ENCODE assay signal across 23 cellular contexts in the genomic region with DNA sequence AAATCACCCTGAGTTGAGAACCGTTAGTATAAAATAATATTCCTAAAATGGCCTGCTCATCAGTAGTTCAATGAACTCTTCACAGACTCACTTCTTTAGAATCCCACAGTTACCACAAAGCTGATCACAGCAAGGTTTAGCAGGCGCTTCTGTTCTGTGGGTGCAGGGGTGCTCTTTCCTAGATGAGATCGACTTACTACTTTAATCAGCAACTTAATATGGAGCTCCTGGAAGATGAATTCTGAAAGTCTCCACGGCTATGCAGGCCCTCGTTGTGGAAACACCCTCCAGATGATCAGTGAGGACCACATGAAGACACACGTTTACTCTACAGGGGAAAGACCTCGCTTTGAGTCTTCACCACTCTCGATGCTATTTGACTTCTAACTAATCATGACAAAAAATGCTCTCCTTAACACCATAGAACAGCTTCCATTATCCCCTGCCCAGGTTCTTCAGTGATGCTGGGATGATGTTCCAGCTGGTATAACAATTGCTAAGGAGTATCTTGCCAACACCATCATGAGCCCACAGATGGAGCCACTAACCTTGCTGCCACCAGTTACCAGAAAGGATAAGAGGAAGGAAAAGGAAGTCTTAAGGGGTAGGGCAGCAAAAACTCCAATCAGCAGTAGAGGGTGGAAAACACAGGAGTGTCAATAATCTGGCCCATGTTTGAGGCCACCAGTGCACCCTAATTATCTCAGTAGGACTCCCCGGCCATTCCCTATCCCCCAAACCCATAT. TPM values are rescaled to one million over a fixed set of nuclear protein-coding genes. Genes with fewer than 3 reads are reported as not detected.
A peak's percentile ranks its signal among the peaks of the same experiment; 100 is the strongest.
DNase-seq lines count a peak whose midpoint lies in the region; ATAC-seq and TF ChIP-seq lines count a peak whose summit lies in the region.
"Had no signal": no experiment of that assay in that cellular context is flagged by ENCODE, and none has a peak within 500 bp of the region (broad histone marks: within the 10 kb centered on the region; RNA-seq: fewer than 3 reads in every experiment).

No MANE protein-coding gene starts in this region.

- intact Hi-C loops in activated CD8-positive, alpha-beta T cell treated with anti-CD3 and anti-CD28 coated beads for 36 hours (cut with micrococcal nuclease), result loop anchor here (5.0 to 10.0 kb wide), 2 partner anchors 40 to 107 kb away; a partner anchor contains a TSS
- intact Hi-C loops in breast epithelium (cut with DNase I; ENCODE audit: low total_unique reads), result no loop called here

- H3K27me3 Mint-ChIP-seq in activated CD8-positive, alpha-beta T cell treated with anti-CD3 and anti-CD28 coated beads for 36 hours, result peaks cover 5% of the 10 kb centered on the region

- H3K36me3 ChIP-seq in breast epithelium, result no peaks in the 10 kb centered on the region
- H3K36me3 ChIP-seq: suprapubic skin had no signal

- H3K9me3 Mint-ChIP-seq in activated CD8-positive, alpha-beta T cell treated with anti-CD3 and anti-CD28 coated beads for 36 hours, result no peaks in the 10 kb centered on the region
- H3K9me3 Mint-ChIP-seq: naive B cell had no signal

- H3K4me3 Mint-ChIP-seq in activated CD8-positive, alpha-beta T cell treated with anti-CD3 and anti-CD28 coated beads for 36 hours, result no peak overlapping the region
- H3K4me3 Mint-ChIP-seq: naive B cell had no signal

- no peaks in the 10 kb centered on the region for H3K36me3 Mint-ChIP-seq in activated CD8-positive, alpha-beta T cell treated with anti-CD3 and anti-CD28 coated beads for 36 hours (ENCODE audit: low read depth)
- H3K36me3 Mint-ChIP-seq: naive B cell had no signal

- peaks cover 24% of the 10 kb centered on the region for H3K4me1 Mint-ChIP-seq in activated CD8-positive, alpha-beta T cell treated with anti-CD3 and anti-CD28 coated beads for 36 hours (ENCODE audit: low read depth)

- H3K27me3 ChIP-seq in breast epithelium, result no peaks in the 10 kb centered on the region

- H3K9me3 ChIP-seq in breast epithelium, result no peaks in the 10 kb centered on the region
- H3K9me3 ChIP-seq: suprapubic skin had no signal

- H3K27ac Mint-ChIP-seq in activated CD8-positive, alpha-beta T cell treated with anti-CD3 and anti-CD28 coated beads for 36 hours, result peak overlapping the region; percentile 43
- H3K27ac Mint-ChIP-seq: naive B cell had no signal

- no peak for TF ChIP-seq CTCF in activated CD8-positive, alpha-beta T cell treated with anti-CD3 and anti-CD28 coated beads for 36 hours (IDR thresholded peaks at IDR 0.05)
- TF ChIP-seq CTCF in epithelial cell of esophagus (IDR thresholded peaks at IDR 0.05; ENCODE audit: insufficient read depth, low read depth, low read length, missing control alignments), result peak; percentile 13
- TF ChIP-seq CTCF in breast epithelium (IDR thresholded peaks at IDR 0.05), result no peak

- POLR2A ChIA-PET in activated CD8-positive, alpha-beta T cell treated with anti-CD3 and anti-CD28 coated beads for 36 hours (lab: Charles Lee), result interaction anchor here (0.6 to 1.6 kb wide), 5 partner anchors 20 to 236 kb away, joined by 3 to 6 read pairs (median 3); no protein-coding TSS in a partner anchor

- H3K4me1 ChIP-seq in breast epithelium, result no peaks in the 10 kb centered on the region
- H3K4me1 ChIP-seq: parathyroid adenoma, suprapubic skin had no signal

- peak; percentile 11 for DNase-seq in stimulated activated CD4-positive, alpha-beta T cell treated with anti-CD3 and anti-CD28 coated beads, Interleukin-1b, Interleukin-23, amount 100 ng/mL, for 48 hours
- DNase-seq in stimulated activated CD4-positive, alpha-beta T cell treated with anti-CD3 and anti-CD28 coated beads, Interleukin-4, amount 100 ng/mL, for 1 hour, result no peak
- DNase-seq in activated CD8-positive, alpha-beta T cell treated with anti-CD3 and anti-CD28 coated beads for 36 hours, result peak; percentile 50
- DNase-seq in epithelial cell of esophagus (ENCODE audit: low read depth) (no peak), breast epithelium (ENCODE audit: low spot score in 2 of 2) (no peak), SKM-1 (lab: John Stamatoyannopoulos, UW; ENCODE audit: unreplicated experiment) (no peak), NCI-H2171 (lab: John Stamatoyannopoulos, UW) (no peak)
- DNase-seq: activated CD4-positive, CD25-positive, alpha-beta regulatory T cell treated with anti-CD3 and anti-CD28 coated beads, Interleukin-2, amount 50 U/mL, for 72 hours; activated gamma-delta T cell treated with Interleukin-2 at 50 U/mL for 16 hours; foreskin fibroblast; GF-D8; hippocampal formation; KBM-7; kidney; naive B cell; NCI-H1092 treated with DMSO at 0.1 percent for 48 hours; NCI-H524 had no signal

- H3K27ac ChIP-seq in breast epithelium, result no peak overlapping the region
- H3K27ac ChIP-seq: coronary artery, parathyroid adenoma, suprapubic skin had no signal

- H3K4me3 ChIP-seq in epithelial cell of esophagus (ENCODE audit: low read length) (no peak overlapping the region), breast epithelium (no peak overlapping the region)
- H3K4me3 ChIP-seq: coronary artery, GM12878, suprapubic skin had no signal

- CTCF ChIA-PET in activated CD8-positive, alpha-beta T cell treated with anti-CD3 and anti-CD28 coated beads for 36 hours (lab: Charles Lee), result interaction anchor here (0.7 to 6.7 kb wide), 10 partner anchors 8 to 236 kb away, joined by 3 to 111 read pairs (median 4); a partner anchor contains a TSS

- TF ChIP-seq POLR2A in breast epithelium (IDR thresholded peaks at IDR 0.05), result no peak

- peak; percentile 75 for ATAC-seq in activated CD8-positive, alpha-beta T cell treated with anti-CD3 and anti-CD28 coated beads for 36 hours
- ATAC-seq: GM12878 had no signal

RNA-seq across cellular contexts. Expression of a gene that starts 17.9 kb away (rescaled TPM):
- not detected for total RNA-seq in activated CD8-positive, alpha-beta T cell treated with anti-CD3 and anti-CD28 coated beads for 36 hours
- 10 to 100 TPM; 14.4 to 24.9 (median 21.0) TPM for total RNA-seq in breast epithelium
- total RNA-seq: GM12878; T-helper 2 cell treated with Interferon-gamma antibody and Interleukin-4, amounts not matched to agents 100 ng/mL and 5 ng/mL, for 36 hours had no signal

RNA-seq across cellular contexts. Expression of a gene that starts 30.9 kb away (rescaled TPM):
- not detected for total RNA-seq in activated CD8-positive, alpha-beta T cell treated with anti-CD3 and anti-CD28 coated beads for 36 hours
- not detected for total RNA-seq in breast epithelium
- total RNA-seq: GM12878, kidney, suprapubic skin had no signal

RNA-seq across cellular contexts. Expression of a gene that starts 39.7 kb away (rescaled TPM):
- total RNA-seq in activated CD8-positive, alpha-beta T cell treated with anti-CD3 and anti-CD28 coated beads for 36 hours, result 10 to 100 TPM; 17.8 to 18.2 TPM
- 1 to 10 TPM in 2 of 3 donors, not detected in 1; 1.0 to 1.6 TPM for total RNA-seq in breast epithelium
- total RNA-seq: GM12878, lung microvascular endothelial cell, suprapubic skin had no signal

Comparison
In these comparisons a context has a peak if more than half of its experiments do, and no peak if none do; other contexts are left out.
1. DNase-seq: peak in stimulated activated CD4-positive, alpha-beta T cell treated with anti-CD3 and anti-CD28 coated beads, Interleukin-1b, Interleukin-23, amount 100 ng/mL, for 48 hours (single experiment) and activated CD8-positive, alpha-beta T cell treated with anti-CD3 and anti-CD28 coated beads for 36 hours (single experiment); none in stimulated activated CD4-positive, alpha-beta T cell treated with anti-CD3 and anti-CD28 coated beads, Interleukin-4, amount 100 ng/mL, for 1 hour (single experiment), epithelial cell of esophagus (single experiment), breast epithelium (0 of 2), SKM-1 (single experiment) and NCI-H2171 (single experiment).
2. RNA of a gene that starts 17.9 kb away (total RNA-seq): 14.4 to 24.9 TPM in breast epithelium; not detected in activated CD8-positive, alpha-beta T cell treated with anti-CD3 and anti-CD28 coated beads for 36 hours; every median in the first group is over 10 times any median in the second.
3. RNA of a gene that starts 39.7 kb away (total RNA-seq): 17.8 to 18.2 TPM in activated CD8-positive, alpha-beta T cell treated with anti-CD3 and anti-CD28 coated beads for 36 hours; 1.0 to 1.6 TPM in breast epithelium; every median in the first group is over 4 times any median in the second.